ENCODE assay signal across 25 cellular contexts in the genomic region with DNA sequence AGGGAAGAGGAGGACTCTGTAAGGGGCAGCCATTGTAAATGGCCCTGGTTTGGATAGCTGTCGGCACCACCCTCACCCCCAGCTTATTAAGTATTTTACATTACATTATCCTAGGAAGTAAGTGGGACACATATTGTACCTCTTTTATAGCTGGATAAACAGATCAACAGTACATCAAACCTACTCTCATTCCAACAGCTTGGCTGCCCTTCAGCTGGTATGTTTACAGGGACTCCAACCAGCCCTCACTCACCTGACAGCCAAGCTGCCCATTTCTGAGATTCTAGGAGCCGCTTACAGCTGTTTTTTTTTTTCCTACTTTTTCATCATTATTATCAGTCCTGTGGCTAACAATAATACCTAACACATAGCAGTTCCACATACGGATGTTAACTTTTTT. TPM values are rescaled to one million over a fixed set of nuclear protein-coding genes. Genes with fewer than 3 reads are reported as not detected.
DNase-seq lines count a peak whose midpoint lies in the region; ATAC-seq and TF ChIP-seq lines count a peak whose summit lies in the region.
"Had no signal": no experiment of that assay in that cellular context is flagged by ENCODE, and none has a peak within 500 bp of the region (broad histone marks: within the 10 kb centered on the region; RNA-seq: fewer than 3 reads in every experiment).

No MANE protein-coding gene starts in this region.

- peak overlapping the region; percentile 37 to 94 for H4K8ac ChIP-seq in IMR-90 (ENCODE audit: low read depth in 2 of 2, low read length in 2 of 2)

- no peaks in the 10 kb centered on the region for H3K9me1 ChIP-seq in IMR-90 (ENCODE audit: insufficient read depth, low read length)

- TF ChIP-seq RAD21 in IMR-90 (IDR thresholded peaks at IDR 0.05; ENCODE audit: low read length), result no peak

- H2BK120ac ChIP-seq in IMR-90 (ENCODE audit: low read depth, low read length), result peak overlapping the region; percentile 95

- peak overlapping the region; percentile 95 for H4K91ac ChIP-seq in IMR-90 (ENCODE audit: insufficient read depth, low read depth, low read length)

- BruUV-seq in IMR-90 (replicated peaks; lab: Mats Ljungman, UMichigan), result no TSS peak

- H2BK20ac ChIP-seq in IMR-90 (ENCODE audit: low read depth, low read length), result peak overlapping the region; percentile 95

- TF ChIP-seq EP300 in sigmoid colon (IDR thresholded peaks at IDR 0.05), result no peak

- peak overlapping the region; percentile 88 for H2BK5ac ChIP-seq in IMR-90 (ENCODE audit: low read depth, low read length, poor library complexity, severe bottlenecking)

- peak overlapping the region; percentile 79 for H3K14ac ChIP-seq in IMR-90 (replicated peaks; ENCODE audit: low read depth, low read length)

- no peaks in the 10 kb centered on the region for H3K9me3 Mint-ChIP-seq in activated naive CD8-positive, alpha-beta T cell (ENCODE audit: low read depth)
- peaks cover 2% of the 10 kb centered on the region for H3K9me3 Mint-ChIP-seq in activated naive CD8-positive, alpha-beta T cell treated with anti-CD3 and anti-CD28 coated beads for 36 hours
- peaks cover 0 to 4% (median 0%) of the 10 kb centered on the region in 11 donors for H3K9me3 Mint-ChIP-seq in naive thymus-derived CD4-positive, alpha-beta T cell
- H3K9me3 Mint-ChIP-seq in stimulated activated memory B cell treated with anti-CD40 and anti-IgM and Interleukin-4, amounts not matched to agents 10 μg/mL and 1 μg/mL and 100 μg/mL, for 72 hours, result no peaks in the 10 kb centered on the region
- no peaks in the 10 kb centered on the region for H3K9me3 Mint-ChIP-seq in immature natural killer cell
- H3K9me3 Mint-ChIP-seq: CD8-positive, alpha-beta memory T cell had no signal

- H3K27ac Mint-ChIP-seq in activated naive CD8-positive, alpha-beta T cell, result peak overlapping the region; percentile 51
- no peak overlapping the region for H3K27ac Mint-ChIP-seq in activated naive CD8-positive, alpha-beta T cell treated with anti-CD3 and anti-CD28 coated beads for 36 hours
- peak overlapping the region in 5 of 9 donors; percentile 53 to 96 (median 75) for H3K27ac Mint-ChIP-seq in naive thymus-derived CD4-positive, alpha-beta T cell
- H3K27ac Mint-ChIP-seq in stimulated activated memory B cell treated with anti-CD40 and anti-IgM and Interleukin-4, amounts not matched to agents 10 μg/mL and 1 μg/mL and 100 μg/mL, for 72 hours, result peak overlapping the region; percentile 12
- H3K27ac Mint-ChIP-seq in T-helper 17 cell (no peak overlapping the region), immature natural killer cell (no peak overlapping the region)
- H3K27ac Mint-ChIP-seq: CD8-positive, alpha-beta memory T cell had no signal

- intact Hi-C loops in IMR-90 (cut with micrococcal nuclease) (loop anchor here (1.0 kb wide), 1 partner anchor 9 kb away; no protein-coding TSS in a partner anchor), sigmoid colon (cut with DNase I) (no loop called here)
- intact Hi-C loops in naive thymus-derived CD4-positive, alpha-beta T cell (cut with micrococcal nuclease), result no loop called here

- H2AFZ ChIP-seq in IMR-90 (replicated peaks; ENCODE audit: low read length, poor library complexity), result peak overlapping the region; percentile 73

- H3K4me2 ChIP-seq in IMR-90 (ENCODE audit: low read depth, low read length), result no peak overlapping the region
- H3K4me2 ChIP-seq: BLaER1 treated with 17β-estradiol and CSF1 and Interleukin-3, amounts not matched to agents 10 nM and 100 nM had no signal

- H2BK15ac ChIP-seq in IMR-90 (ENCODE audit: low read depth, low read length), result peak overlapping the region; percentile 45; the same call in 2 of the 3 replicates

- H3K36me3 Mint-ChIP-seq in activated naive CD8-positive, alpha-beta T cell, result no peaks in the 10 kb centered on the region
- no peaks in the 10 kb centered on the region for H3K36me3 Mint-ChIP-seq in activated naive CD8-positive, alpha-beta T cell treated with anti-CD3 and anti-CD28 coated beads for 36 hours
- peaks cover 0 to 9% (median 3%) of the 10 kb centered on the region in 5 donors for H3K36me3 Mint-ChIP-seq in naive thymus-derived CD4-positive, alpha-beta T cell
- no peaks in the 10 kb centered on the region for H3K36me3 Mint-ChIP-seq in stimulated activated memory B cell treated with anti-CD40 and anti-IgM and Interleukin-4, amounts not matched to agents 10 μg/mL and 1 μg/mL and 100 μg/mL, for 72 hours
- H3K36me3 Mint-ChIP-seq in T-helper 17 cell (ENCODE audit: low read depth) (no peaks in the 10 kb centered on the region), immature natural killer cell (no peaks in the 10 kb centered on the region)
- H3K36me3 Mint-ChIP-seq: CD8-positive, alpha-beta memory T cell had no signal

- H3K4me1 Mint-ChIP-seq in activated naive CD8-positive, alpha-beta T cell (ENCODE audit: low read depth), result peaks cover 20% of the 10 kb centered on the region
- peaks cover 16% of the 10 kb centered on the region for H3K4me1 Mint-ChIP-seq in activated naive CD8-positive, alpha-beta T cell treated with anti-CD3 and anti-CD28 coated beads for 36 hours
- H3K4me1 Mint-ChIP-seq in naive thymus-derived CD4-positive, alpha-beta T cell, result peaks cover 8 to 29% (median 24%) of the 10 kb centered on the region in 7 donors
- peaks cover 13% of the 10 kb centered on the region for H3K4me1 Mint-ChIP-seq in stimulated activated memory B cell treated with anti-CD40 and anti-IgM and Interleukin-4, amounts not matched to agents 10 μg/mL and 1 μg/mL and 100 μg/mL, for 72 hours
- peaks cover 8% of the 10 kb centered on the region for H3K4me1 Mint-ChIP-seq in T-helper 17 cell
- peaks cover 3 to 17% of the 10 kb centered on the region in 2 donors for H3K4me1 Mint-ChIP-seq in immature natural killer cell

- in situ Hi-C loops in IMR-90 (cut with MboI; ENCODE audit: low sequenced_read_pairs), result no loop called here

- CTCF ChIA-PET in IMR-90 (lab: Yijun Ruan, JAX), result interaction anchor here (1.0 to 1.5 kb wide), 2 partner anchors 8 to 59 kb away, joined by 3 to 4 read pairs; a partner anchor contains a TSS
- CTCF ChIA-PET in naive thymus-derived CD4-positive, alpha-beta T cell (lab: Charles Lee), result no interaction called here

- no peaks in the 10 kb centered on the region for H4K20me1 ChIP-seq in IMR-90 (ENCODE audit: insufficient read depth, low read length)

- DNase-seq in activated naive CD8-positive, alpha-beta T cell treated with anti-CD3 and anti-CD28 coated beads for 36 hours, result no peak
- DNase-seq in IMR-90 (no peak), T-helper 17 cell (no peak), immature natural killer cell (no peak), sigmoid colon (no peak)
- no peak for DNase-seq in naive thymus-derived CD4-positive, alpha-beta T cell
- DNase-seq: Calu3; CD8-positive, alpha-beta memory T cell; DMS79 treated with DMSO at 0.1 percent for 48 hours; GF-D8; Kasumi-1; MV-4-11; NCI-H1105; NCI-H146; NCI-H1930; NCI-H2107; NCI-H446; NCI-H524 treated with DMSO at 0.1 percent for 48 hours; NCI-H774; SHP77 had no signal

- no peaks in the 10 kb centered on the region; a peak in 1 of 4 replicates for H3K79me1 ChIP-seq in IMR-90 (ENCODE audit: low read depth in 1 of 2, low read length in 2 of 2)

- H4K5ac ChIP-seq in IMR-90 (ENCODE audit: low read depth, low read length), result peak overlapping the region; percentile 89

- H2AK5ac ChIP-seq in IMR-90 (ENCODE audit: low read depth, low read length), result peak overlapping the region; percentile 59

- peak overlapping the region; percentile 92 for H3K4ac ChIP-seq in IMR-90 (ENCODE audit: low read depth, low read length)

- H3K27me3 ChIP-seq in IMR-90 (ENCODE audit: control insufficient read depth, insufficient read depth, low read length) (no peaks in the 10 kb centered on the region), sigmoid colon (no peaks in the 10 kb centered on the region)
- H3K27me3 ChIP-seq in naive thymus-derived CD4-positive, alpha-beta T cell (ENCODE audit: control insufficient read depth in 2 of 2, insufficient read depth in 2 of 2, low read length in 2 of 2), result no peaks in the 10 kb centered on the region
- H3K27me3 ChIP-seq: BLaER1 treated with 17β-estradiol and CSF1 and Interleukin-3, amounts not matched to agents 10 nM and 100 nM had no signal

- peak overlapping the region; percentile 92 for H3K18ac ChIP-seq in IMR-90 (ENCODE audit: low read depth, low read length)

- peak overlapping the region; percentile 47 for H3K56ac ChIP-seq in IMR-90 (ENCODE audit: extremely low read depth, insufficient read depth, low read length)

- H3K27ac ChIP-seq in IMR-90 (ENCODE audit: insufficient read depth, low read length) (peak overlapping the region; percentile 87), sigmoid colon (no peak overlapping the region)
- H3K27ac ChIP-seq in naive thymus-derived CD4-positive, alpha-beta T cell (ENCODE audit: low read depth, low read length), result no peak overlapping the region
- H3K27ac ChIP-seq: BLaER1 treated with 17β-estradiol and CSF1 and Interleukin-3, amounts not matched to agents 10 nM and 100 nM; RWPE1 had no signal

- H3K4me3 ChIP-seq in IMR-90 (ENCODE audit: insufficient read depth, low read depth, low read length) (no peak overlapping the region), sigmoid colon (no peak overlapping the region)
- no peak overlapping the region for H3K4me3 ChIP-seq in naive thymus-derived CD4-positive, alpha-beta T cell (ENCODE audit: low read length)
- H3K4me3 ChIP-seq: BLaER1 treated with 17β-estradiol and CSF1 and Interleukin-3, amounts not matched to agents 10 nM and 100 nM; K562 had no signal

- peaks cover 7% of the 10 kb centered on the region for H3K9me3 ChIP-seq in IMR-90 (ENCODE audit: control insufficient read depth, insufficient read depth, low read length)
- H3K9me3 ChIP-seq in naive thymus-derived CD4-positive, alpha-beta T cell (ENCODE audit: control insufficient read depth in 2 of 3, low read length in 3 of 3), result no peaks in the 10 kb centered on the region
- H3K9me3 ChIP-seq in T-helper 17 cell (ENCODE audit: control insufficient read depth, low read length, poor library complexity, severe bottlenecking), result no peaks in the 10 kb centered on the region
- no peaks in the 10 kb centered on the region for H3K9me3 ChIP-seq in sigmoid colon

- peak overlapping the region; percentile 80 for H2AK9ac ChIP-seq in IMR-90 (replicated peaks; ENCODE audit: low read depth, low read length, poor library complexity)

- dilution Hi-C loops in IMR-90 (cut with HindIII; ENCODE audit: low sequenced_read_pairs, unreplicated experiment), result no loop called here

- H3K36me3 ChIP-seq in IMR-90 (ENCODE audit: control insufficient read depth, insufficient read depth, low read length), result no peaks in the 10 kb centered on the region
- H3K36me3 ChIP-seq in naive thymus-derived CD4-positive, alpha-beta T cell (ENCODE audit: control insufficient read depth in 2 of 3, insufficient read depth in 3 of 3, low read length in 3 of 3), result no peaks in the 10 kb centered on the region
- no peaks in the 10 kb centered on the region for H3K36me3 ChIP-seq in sigmoid colon

- ATAC-seq in IMR-90 (ENCODE audit: low read depth) (no peak; the same call in 1 of the 2 replicates), T-helper 17 cell (no peak)
- ATAC-seq in naive thymus-derived CD4-positive, alpha-beta T cell, result no peak
- ATAC-seq in stimulated activated memory B cell treated with anti-CD40 and anti-IgM and Interleukin-4, amounts not matched to agents 10 μg/mL and 1 μg/mL and 100 μg/mL, for 72 hours, result no peak

- peak overlapping the region; percentile 94; the same call in 1 of the 2 replicates for H3K23ac ChIP-seq in IMR-90 (ENCODE audit: low read depth, low read length)

- POLR2A ChIA-PET in IMR-90 (lab: Charles Lee; ENCODE audit: unreplicated experiment), result interaction anchor here (0.9 kb wide), 1 partner anchor 8 kb away, joined by 3 read pairs; no protein-coding TSS in a partner anchor
- POLR2A ChIA-PET in naive thymus-derived CD4-positive, alpha-beta T cell (lab: Charles Lee), result interaction anchor here (0.6 to 1.8 kb wide), 6 partner anchors 10 to 59 kb away, joined by 3 to 7 read pairs (median 3); a partner anchor contains a TSS

- no peak overlapping the region for H3K4me3 Mint-ChIP-seq in activated naive CD8-positive, alpha-beta T cell
- no peak overlapping the region for H3K4me3 Mint-ChIP-seq in activated naive CD8-positive, alpha-beta T cell treated with anti-CD3 and anti-CD28 coated beads for 36 hours
- no peak overlapping the region for H3K4me3 Mint-ChIP-seq in naive thymus-derived CD4-positive, alpha-beta T cell
- H3K4me3 Mint-ChIP-seq in stimulated activated memory B cell treated with anti-CD40 and anti-IgM and Interleukin-4, amounts not matched to agents 10 μg/mL and 1 μg/mL and 100 μg/mL, for 72 hours, result no peak overlapping the region
- no peak overlapping the region for H3K4me3 Mint-ChIP-seq in T-helper 17 cell
- H3K4me3 Mint-ChIP-seq in immature natural killer cell, result no peak overlapping the region
- H3K4me3 Mint-ChIP-seq: CD8-positive, alpha-beta memory T cell had no signal

- peak overlapping the region; percentile 5; the same call in 1 of the 2 replicates for H3K9ac ChIP-seq in IMR-90 (ENCODE audit: low read depth, low read length)
- H3K9ac ChIP-seq: BLaER1 treated with 17β-estradiol and CSF1 and Interleukin-3, amounts not matched to agents 10 nM and 100 nM had no signal

- TF ChIP-seq CTCF in IMR-90 (conservative IDR thresholded peaks at IDR 0.05; ENCODE audit: low read depth, low read length) (no peak), sigmoid colon (IDR thresholded peaks at IDR 0.05) (no peak)

- no peaks in the 10 kb centered on the region for H3K27me3 Mint-ChIP-seq in activated naive CD8-positive, alpha-beta T cell
- H3K27me3 Mint-ChIP-seq in activated naive CD8-positive, alpha-beta T cell treated with anti-CD3 and anti-CD28 coated beads for 36 hours, result no peaks in the 10 kb centered on the region
- H3K27me3 Mint-ChIP-seq in naive thymus-derived CD4-positive, alpha-beta T cell, result no peaks in the 10 kb centered on the region
- H3K27me3 Mint-ChIP-seq in stimulated activated memory B cell treated with anti-CD40 and anti-IgM and Interleukin-4, amounts not matched to agents 10 μg/mL and 1 μg/mL and 100 μg/mL, for 72 hours, result no peaks in the 10 kb centered on the region
- H3K27me3 Mint-ChIP-seq in T-helper 17 cell (no peaks in the 10 kb centered on the region), immature natural killer cell (ENCODE audit: low read depth in 3 of 3) (peaks cover 0 to 3% (median 2%) of the 10 kb centered on the region in 3 donors)
- H3K27me3 Mint-ChIP-seq: CD8-positive, alpha-beta memory T cell had no signal

- TF ChIP-seq POLR2A in IMR-90 (IDR thresholded peaks at IDR 0.05; ENCODE audit: low read depth, low read length) (no peak), sigmoid colon (IDR thresholded peaks at IDR 0.05) (no peak)

- peaks cover 9% of the 10 kb centered on the region for H3K4me1 ChIP-seq in IMR-90 (ENCODE audit: control insufficient read depth, insufficient read depth, low read length)
- H3K4me1 ChIP-seq in naive thymus-derived CD4-positive, alpha-beta T cell (ENCODE audit: control insufficient read depth in 2 of 2, insufficient read depth in 2 of 2, low read length in 2 of 2), result peaks cover 0 to 3% of the 10 kb centered on the region in 2 donors
- no peaks in the 10 kb centered on the region for H3K4me1 ChIP-seq in sigmoid colon

- 67% methylated on average over 1 of the region's 3 CpGs; no CpG with 5 or more reads in 1 of the 2 experiments for WGBS in IMR-90 (ENCODE audit: extremely low coverage in 2 of 2, insufficient read length in 1 of 2), 2 experiments
- 91 to 92% methylated on average over 3 of the region's 3 CpGs for WGBS in sigmoid colon, 2 donors

RNA-seq across cellular contexts. Expression of a gene that starts 13.4 kb away (rescaled TPM):
- 1 to 10 TPM; 8.6 to 8.8 TPM for total RNA-seq in activated naive CD8-positive, alpha-beta T cell treated with anti-CD3 and anti-CD28 coated beads for 36 hours
- total RNA-seq in IMR-90 (2012; rRNA removed) (11.1 and 16.1 TPM in 2 replicates), T-helper 17 cell (100 to 1,000 TPM in 1 of 2 donors, 10 to 100 TPM in 1; 93.8 to 110 TPM), sigmoid colon (10 to 100 TPM; 47.9 to 58.5 (median 56.6) TPM)
- polyA plus RNA-seq in IMR-90 (2012; rRNA removed) (3.0 and 3.2 TPM in 2 replicates), immature natural killer cell (10 to 100 TPM; 40.6 to 71.2 (median 48.5) TPM), sigmoid colon (1 to 10 TPM; 4.4 to 6.6 (median 6.6) TPM)
- 0.56 and 0.80 TPM in 2 replicates for polyA plus RNA-seq in IMR-90 (2012; cell fraction: cytosol; rRNA removed)
- 1.5 and 18.2 TPM in 2 replicates for polyA plus RNA-seq in IMR-90 (2012; cell fraction: nucleus; rRNA removed; ENCODE audit: low replicate concordance)
- total RNA-seq in naive thymus-derived CD4-positive, alpha-beta T cell, result 100 to 1,000 TPM in 4 of 5 experiments, 10 to 100 TPM in 1; 18.9 to 105 (median 102) TPM
- 10 to 100 TPM; 61.7 to 67.5 TPM for polyA plus RNA-seq in naive thymus-derived CD4-positive, alpha-beta T cell

RNA-seq across cellular contexts. Expression of a gene that starts 59.1 kb away (rescaled TPM):
- total RNA-seq in activated naive CD8-positive, alpha-beta T cell treated with anti-CD3 and anti-CD28 coated beads for 36 hours, result 100 to 1,000 TPM; 118 to 121 TPM
- total RNA-seq in IMR-90 (2012; rRNA removed), result 277 and 299 TPM in 2 replicates
- polyA plus RNA-seq in IMR-90 (2012; rRNA removed), result 258 TPM in 2 replicates
- polyA plus RNA-seq in IMR-90 (2012; cell fraction: cytosol; rRNA removed), result 96.0 and 111 TPM in 2 replicates
- polyA plus RNA-seq in IMR-90 (2012; cell fraction: nucleus; rRNA removed; ENCODE audit: low replicate concordance), result 16.9 and 96.8 TPM in 2 replicates
- total RNA-seq in naive thymus-derived CD4-positive, alpha-beta T cell, result 100 to 1,000 TPM in 4 of 5 experiments, 10 to 100 TPM in 1; 61.8 to 170 (median 119) TPM
- polyA plus RNA-seq in naive thymus-derived CD4-positive, alpha-beta T cell, result 100 to 1,000 TPM; 415 to 455 TPM
- total RNA-seq in T-helper 17 cell, result 100 to 1,000 TPM; 102 to 104 TPM
- polyA plus RNA-seq in immature natural killer cell, result 100 to 1,000 TPM; 474 to 487 (median 485) TPM
- 100 to 1,000 TPM; 117 to 154 (median 134) TPM for total RNA-seq in sigmoid colon
- 100 to 1,000 TPM; 158 to 261 (median 249) TPM for polyA plus RNA-seq in sigmoid colon

Comparison
In these comparisons a context has a peak if more than half of its experiments do, and no peak if none do; other contexts are left out.
1. H3K27ac Mint-ChIP-seq: peak in activated naive CD8-positive, alpha-beta T cell (single experiment), naive thymus-derived CD4-positive, alpha-beta T cell (5 of 9) and stimulated activated memory B cell treated with anti-CD40 and anti-IgM and Interleukin-4, amounts not matched to agents 10 μg/mL and 1 μg/mL and 100 μg/mL, for 72 hours (single experiment); none in activated naive CD8-positive, alpha-beta T cell treated with anti-CD3 and anti-CD28 coated beads for 36 hours (single experiment), T-helper 17 cell (single experiment) and immature natural killer cell (0 of 6).